In the genomic region with DNA sequence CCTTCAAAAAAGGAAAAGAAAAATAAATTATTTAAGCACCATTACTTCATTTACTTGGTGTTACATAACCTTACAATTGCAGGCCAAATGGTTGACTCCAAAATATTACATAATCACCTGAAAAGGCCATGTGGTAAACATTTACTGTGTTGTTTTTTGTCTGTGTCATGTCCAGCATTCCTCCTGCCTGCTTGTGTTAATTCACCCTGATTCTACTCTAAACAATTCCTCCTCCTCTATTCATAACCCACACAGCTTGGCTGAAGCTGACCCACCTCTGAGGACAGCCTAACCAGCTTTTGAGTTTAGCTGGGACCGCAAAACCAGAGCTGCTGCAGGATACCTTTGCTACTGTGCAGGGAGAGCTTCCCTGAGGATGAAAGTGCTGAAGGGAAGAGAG, we compare ENCODE assay signal across 20 cellular contexts. TPM values are rescaled to one million over a fixed set of nuclear protein-coding genes. Genes with fewer than 3 reads are reported as not detected.
A peak's percentile ranks its signal among the peaks of the same experiment; 100 is the strongest.
DNase-seq lines count a peak whose midpoint lies in the region; ATAC-seq, FAIRE-seq and TF ChIP-seq lines count a peak whose summit lies in the region.
"Had no signal": no experiment of that assay in that cellular context is flagged by ENCODE, and none has a peak within 500 bp of the region (broad histone marks: within the 10 kb centered on the region; RNA-seq: fewer than 3 reads in every experiment).

No MANE protein-coding gene starts in this region.

- H3K27ac ChIP-seq in naive thymus-derived CD4-positive, alpha-beta T cell (ENCODE audit: low read depth, low read length) = no peak overlapping the region
- H3K27ac ChIP-seq: KMS-11, tibial artery had no signal

- H3K4me1 ChIP-seq in naive thymus-derived CD4-positive, alpha-beta T cell (ENCODE audit: control insufficient read depth in 2 of 2, insufficient read depth in 2 of 2, low read length in 2 of 2) = no peaks in the 10 kb centered on the region

- no peaks in the 10 kb centered on the region for H3K9me3 Mint-ChIP-seq in naive thymus-derived CD4-positive, alpha-beta T cell

- FAIRE-seq in endometrium (lab: Jason Lieb, UNC) = peak; percentile 57
- FAIRE-seq: H1, keratinocyte had no signal

- H3K27ac Mint-ChIP-seq in naive thymus-derived CD4-positive, alpha-beta T cell = peak overlapping the region in 6 of 9 donors; percentile 5 to 65 (median 39)
- H3K27ac Mint-ChIP-seq: activated CD8-positive, alpha-beta memory T cell treated with anti-CD3 and anti-CD28 coated beads, Interleukin-2, amount 10 ng/mL, durations not matched to agents 7 days and 5 days had no signal

- POLR2A ChIA-PET in BJ (lab: Charles Lee) = no interaction called here
- POLR2A ChIA-PET in naive thymus-derived CD4-positive, alpha-beta T cell (lab: Charles Lee) = no interaction called here

- intact Hi-C loops in naive thymus-derived CD4-positive, alpha-beta T cell (cut with micrococcal nuclease) = no loop called here

- peaks cover 0 to 5% (median 0%) of the 10 kb centered on the region in 7 donors for H3K4me1 Mint-ChIP-seq in naive thymus-derived CD4-positive, alpha-beta T cell

- no peak for TF ChIP-seq CTCF in BJ (IDR thresholded peaks at IDR 0.05; ENCODE audit: insufficient read depth, low read depth, low read length)

- no peaks in the 10 kb centered on the region for H3K27me3 Mint-ChIP-seq in naive thymus-derived CD4-positive, alpha-beta T cell
- H3K27me3 Mint-ChIP-seq: activated CD8-positive, alpha-beta memory T cell treated with anti-CD3 and anti-CD28 coated beads, Interleukin-2, amount 10 ng/mL, durations not matched to agents 7 days and 5 days had no signal

- no peak overlapping the region for H3K4me3 ChIP-seq in BJ (ENCODE audit: low read depth, low read length)
- no peak overlapping the region for H3K4me3 ChIP-seq in naive thymus-derived CD4-positive, alpha-beta T cell (ENCODE audit: low read length)
- H3K4me3 ChIP-seq: mucosa of descending colon, tibial artery had no signal

- CTCF ChIA-PET in BJ (lab: Yijun Ruan, JAX) = interaction anchor here (0.6 kb wide), 1 partner anchor 210 kb away, joined by 4 read pairs; no protein-coding TSS in a partner anchor
- CTCF ChIA-PET in naive thymus-derived CD4-positive, alpha-beta T cell (lab: Charles Lee) = no interaction called here

- ATAC-seq in naive thymus-derived CD4-positive, alpha-beta T cell = no peak
- ATAC-seq in GM19328 (IDR thresholded peaks at IDR 0.05; ENCODE audit: unreplicated experiment) = no peak
- ATAC-seq: activated CD8-positive, alpha-beta memory T cell treated with anti-CD3 and anti-CD28 coated beads, Interleukin-2, amount 10 ng/mL, durations not matched to agents 7 days and 5 days; mucosa of descending colon had no signal

- peaks cover 3% of the 10 kb centered on the region for H3K36me3 ChIP-seq in BJ (ENCODE audit: control insufficient read depth, insufficient read depth, low read length)
- H3K36me3 ChIP-seq in naive thymus-derived CD4-positive, alpha-beta T cell (ENCODE audit: control insufficient read depth in 2 of 3, insufficient read depth in 3 of 3, low read length in 3 of 3) = peaks cover 5 to 59% (median 21%) of the 10 kb centered on the region in 3 experiments

- H3K36me3 Mint-ChIP-seq in naive thymus-derived CD4-positive, alpha-beta T cell = peaks cover 8 to 41% (median 24%) of the 10 kb centered on the region in 5 donors

- H3K27me3 ChIP-seq in BJ (ENCODE audit: control insufficient read depth, insufficient read depth, low read length) = no peaks in the 10 kb centered on the region
- H3K27me3 ChIP-seq in naive thymus-derived CD4-positive, alpha-beta T cell (ENCODE audit: control insufficient read depth in 2 of 2, insufficient read depth in 2 of 2, low read length in 2 of 2) = no peaks in the 10 kb centered on the region
- H3K27me3 ChIP-seq: tibial artery had no signal

- DNase-seq in BJ (ENCODE audit: low read depth) (peak; percentile 74), H4 (ENCODE audit: low spot score) (peak; percentile 50)
- no peak for DNase-seq in naive thymus-derived CD4-positive, alpha-beta T cell
- DNase-seq in activated CD8-positive, alpha-beta memory T cell treated with anti-CD3 and anti-CD28 coated beads for 24 hours = no peak
- no peak for DNase-seq in activated T-cell treated with anti-CD3 and anti-CD28 coated beads, Interleukin-2, amount 50 U/mL, for 1 hour
- DNase-seq in stimulated activated CD4-positive, alpha-beta T cell treated with anti-CD3 and anti-CD28 coated beads, Interleukin-2, amount 100 ng/mL, for 48 hours = no peak
- DNase-seq: activated CD8-positive, alpha-beta memory T cell treated with anti-CD3 and anti-CD28 coated beads, Interleukin-2, amount 10 ng/mL, durations not matched to agents 7 days and 5 days; activated gamma-delta T cell; anterior cingulate cortex; dermis blood vessel endothelial cell; DMS79 treated with DMSO at 0.1 percent for 48 hours; mucosa of descending colon; NCI-H2227 treated with DMSO at 0.1 percent for 48 hours; stimulated activated CD4-positive, alpha-beta T cell treated with anti-CD3 and anti-CD28 coated beads, Interleukin-4, amount 100 ng/mL, for 4 hours; tibial artery had no signal

- H3K9me3 ChIP-seq in naive thymus-derived CD4-positive, alpha-beta T cell (ENCODE audit: control insufficient read depth in 2 of 3, low read length in 3 of 3) = no peaks in the 10 kb centered on the region
- H3K9me3 ChIP-seq: mucosa of descending colon, tibial artery had no signal

- H3K4me3 Mint-ChIP-seq in naive thymus-derived CD4-positive, alpha-beta T cell = no peak overlapping the region
- H3K4me3 Mint-ChIP-seq: activated CD8-positive, alpha-beta memory T cell treated with anti-CD3 and anti-CD28 coated beads, Interleukin-2, amount 10 ng/mL, durations not matched to agents 7 days and 5 days had no signal

RNA-seq across cellular contexts. Expression of a gene that starts 35.4 kb away (rescaled TPM):
- polyA plus RNA-seq in BJ (2011; rRNA removed) = 30.3 and 65.3 TPM in 2 replicates
- polyA minus RNA-seq in BJ (2011; rRNA and poly(A)+ RNA removed) = 33.6 and 36.4 TPM in 2 replicates
- total RNA-seq in H4 (2014; rRNA removed; shearing (Covaris generic)) = 60.4 and 62.4 TPM in 2 replicates
- 10 to 100 TPM; 42.0 to 76.5 (median 63.2) TPM for total RNA-seq in naive thymus-derived CD4-positive, alpha-beta T cell
- 10 to 100 TPM; 18.7 to 20.2 TPM for polyA plus RNA-seq in naive thymus-derived CD4-positive, alpha-beta T cell

Comparison
In these comparisons a context has a peak if more than half of its experiments do, and no peak if none do; other contexts are left out.
1. DNase-seq: peak in BJ (single experiment) and H4 (single experiment); none in naive thymus-derived CD4-positive, alpha-beta T cell (0 of 9), activated CD8-positive, alpha-beta memory T cell treated with anti-CD3 and anti-CD28 coated beads for 24 hours (single experiment), activated T-cell treated with anti-CD3 and anti-CD28 coated beads, Interleukin-2, amount 50 U/mL, for 1 hour (single experiment) and stimulated activated CD4-positive, alpha-beta T cell treated with anti-CD3 and anti-CD28 coated beads, Interleukin-2, amount 100 ng/mL, for 48 hours (0 of 2).